Comparison of ENCODE assay signal across 1 cellular context in genomic region chr1:45205910-45206721, GRCh38.
TF ChIP-seq lines count a peak whose summit lies in the region.

ZSWIM5 (minus strand) TSS chr1:45206605; CDS start chr1:45206350, 255 bp downstream.

TF ChIP-seq in K562, 482 proteins besides CTCF, POLR2A, EP300 and RAD21 (continued from another document and continues in another):
- TF ChIP-seq ZNF512 (tag; IDR thresholded peaks at IDR 0.05), result no peak
- 0 out of 4 replicates have a peak, but pooled peaks of 1 of the 2 experiments have one; percentile 27 for TF ChIP-seq ZNF639 (CRISPR knock-in tag; conservative IDR thresholded peaks at IDR 0.05 in 1 of 2, IDR thresholded peaks at IDR 0.05 in 1 of 2)
- no peak for TF ChIP-seq CCAR2 (IDR thresholded peaks at IDR 0.05; ENCODE audit: low read depth, low read length)
- no peak for TF ChIP-seq JUND (IDR thresholded peaks at IDR 0.05; ENCODE audit: borderline replicate concordance, low read depth, low read length)
- TF ChIP-seq JUND (tag; IDR thresholded peaks at IDR 0.05; ENCODE audit: borderline replicate concordance, low read depth, low read length), result no peak
- 0 out of 2 replicates have a peak, but pooled peaks have one; percentile 12 for TF ChIP-seq BMI1 (IDR thresholded peaks at IDR 0.05; ENCODE audit: low read length)
- no peak for TF ChIP-seq ARID3B (CRISPR knock-in tag; IDR thresholded peaks at IDR 0.05; ENCODE audit: borderline replicate concordance)
- no peak for TF ChIP-seq HIVEP1 (CRISPR knock-in tag; IDR thresholded peaks at IDR 0.05)
- no peak for TF ChIP-seq ZNF449 (CRISPR knock-in tag; IDR thresholded peaks at IDR 0.05)
- no peak for TF ChIP-seq POLR2H (tag; IDR thresholded peaks at IDR 0.05; ENCODE audit: low read depth)
- no peak for TF ChIP-seq ID3 (CRISPR knock-in tag; IDR thresholded peaks at IDR 0.05)
- TF ChIP-seq ID3 (tag; IDR thresholded peaks at IDR 0.05), result 0 out of 2 replicates have a peak, but pooled peaks have one; percentile 24
- no peak for TF ChIP-seq ETV6 (IDR thresholded peaks at IDR 0.05; ENCODE audit: borderline replicate concordance in 1 of 2, low read depth in 2 of 2, low read length in 1 of 2)
- no peak for TF ChIP-seq ETV6 (CRISPR knock-in tag; IDR thresholded peaks at IDR 0.05; ENCODE audit: borderline replicate concordance)
- TF ChIP-seq TFAM (CRISPR knock-in tag; conservative IDR thresholded peaks at IDR 0.05), result no peak
- TF ChIP-seq ZBTB2 (IDR thresholded peaks at IDR 0.05), result no peak
- TF ChIP-seq GTF2B (IDR thresholded peaks at IDR 0.05; ENCODE audit: extremely low read depth, insufficient read length), result no peak
- TF ChIP-seq AFF1 (IDR thresholded peaks at IDR 0.05; ENCODE audit: low read depth in 1 of 2, partially characterized antibody in 2 of 2), result no peak
- TF ChIP-seq HDAC3 (IDR thresholded peaks at IDR 0.05; ENCODE audit: borderline replicate concordance, partially characterized antibody), result no peak
- peak; percentile 48 to 76; a peak in 1 of 4 replicates for TF ChIP-seq UBTF (IDR thresholded peaks at IDR 0.05; ENCODE audit: borderline replicate concordance in 1 of 2, low read depth in 2 of 2, low read length in 2 of 2)
- no peak for TF ChIP-seq ZNF551 (CRISPR knock-in tag; IDR thresholded peaks at IDR 0.05)
- no peak for TF ChIP-seq ZNF408 (CRISPR knock-in tag; IDR thresholded peaks at IDR 0.05; ENCODE audit: low read depth)
- TF ChIP-seq SNIP1 (IDR thresholded peaks at IDR 0.05; ENCODE audit: low read depth), result no peak
- no peak for TF ChIP-seq MTA1 (IDR thresholded peaks at IDR 0.05; ENCODE audit: borderline replicate concordance)
- TF ChIP-seq RBM25 (IDR thresholded peaks at IDR 0.05; ENCODE audit: low read depth, low read length, severe bottlenecking), result no peak
- no peak for TF ChIP-seq ZMIZ1 (IDR thresholded peaks at IDR 0.05; ENCODE audit: low read depth in 2 of 2, low read length in 2 of 2)
- peak; percentile 90 to 92 for TF ChIP-seq E2F6 (IDR thresholded peaks at IDR 0.05; ENCODE audit: borderline replicate concordance in 1 of 2, extremely low read depth in 1 of 2, insufficient read depth in 1 of 2, insufficient read length in 1 of 2, low read depth in 1 of 2, low read length in 1 of 2, poor library complexity in 1 of 2, severe bottlenecking in 1 of 2)
- no peak for TF ChIP-seq POLR3A (IDR thresholded peaks at IDR 0.05; ENCODE audit: borderline replicate concordance, extremely low read depth, insufficient read depth, insufficient read length)
- peak; percentile 29; the same call in 1 of the 2 replicates for TF ChIP-seq VEZF1 (CRISPR knock-in tag; IDR thresholded peaks at IDR 0.05)
- TF ChIP-seq ZNF511 (CRISPR knock-in tag; IDR thresholded peaks at IDR 0.05), result no peak
- no peak for TF ChIP-seq GTF2F1 (IDR thresholded peaks at IDR 0.05; ENCODE audit: low read depth, low read length)
